9 cellular contexts compared by ENCODE assay signal in the genomic region with DNA sequence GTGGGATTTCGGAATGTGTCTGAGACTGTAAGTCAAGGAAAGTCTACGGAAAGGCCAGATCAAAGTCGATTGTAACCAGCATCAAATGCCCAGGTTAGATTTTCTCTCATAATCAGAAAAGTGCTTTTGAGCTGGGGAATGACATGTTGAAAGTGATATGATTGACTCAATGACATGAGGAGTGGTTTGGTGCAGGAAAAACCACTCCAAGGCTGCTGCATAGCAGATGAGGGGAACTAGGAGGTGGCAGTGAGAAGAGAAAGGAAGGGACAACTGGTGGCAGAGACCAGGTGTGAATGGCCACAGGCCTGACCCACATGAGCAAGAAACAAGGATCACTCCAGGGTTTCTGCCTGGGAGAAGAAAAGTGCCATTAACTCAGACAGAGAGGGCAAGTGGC. TPM values are rescaled to one million over a fixed set of nuclear protein-coding genes. Genes with fewer than 3 reads are reported as not detected.
DNase-seq lines count a peak whose midpoint lies in the region; ATAC-seq and TF ChIP-seq lines count a peak whose summit lies in the region.
"Had no signal": no experiment of that assay in that cellular context is flagged by ENCODE, and none has a peak within 500 bp of the region (broad histone marks: within the 10 kb centered on the region; RNA-seq: fewer than 3 reads in every experiment).

No MANE protein-coding gene starts in this region.

- no peaks in the 10 kb centered on the region for H3K4me1 ChIP-seq in BE2C
- H3K4me1 ChIP-seq in Loucy (ENCODE audit: insufficient read depth, low read length, poor library complexity, severe bottlenecking): peaks cover 47% of the 10 kb centered on the region

- H3K4me3 Mint-ChIP-seq in naive thymus-derived CD8-positive, alpha-beta T cell: peak overlapping the region; percentile 76 to 98 (median 95)

- no peak for TF ChIP-seq POLR2A in GM18505 (IDR thresholded peaks at IDR 0.05; ENCODE audit: borderline replicate concordance, extremely low read depth, insufficient read depth, insufficient read length)

- peaks cover 0 to 1% (median 0%) of the 10 kb centered on the region in 9 donors for H3K9me3 Mint-ChIP-seq in naive thymus-derived CD8-positive, alpha-beta T cell

- no peak for ATAC-seq in naive thymus-derived CD8-positive, alpha-beta T cell
- ATAC-seq in GM18505 (IDR thresholded peaks at IDR 0.05; ENCODE audit: unreplicated experiment): no peak

- H3K4me3 ChIP-seq in BE2C (ENCODE audit: low read depth, low read length): peak overlapping the region; percentile 94
- H3K4me3 ChIP-seq in Loucy (ENCODE audit: low read length, poor library complexity, severe bottlenecking): peak overlapping the region; percentile 98
- H3K4me3 ChIP-seq in dorsolateral prefrontal cortex: peak overlapping the region; percentile 67 to 100 (median 95)

- H3K27ac ChIP-seq in dorsolateral prefrontal cortex: peak overlapping the region in 56 of 59 donors; percentile 11 to 97 (median 92)

- peaks cover 12% of the 10 kb centered on the region for H4K20me1 ChIP-seq in Loucy (ENCODE audit: insufficient read depth, low read length, poor library complexity, severe bottlenecking)

- DNase-seq in BE2C: no peak
- DNase-seq in dorsolateral prefrontal cortex: no peak
- DNase-seq in naive thymus-derived CD8-positive, alpha-beta T cell: no peak
- no peak for DNase-seq in medulla oblongata (ENCODE audit: extremely low spot score)
- no peak for DNase-seq in DMS79 treated with DMSO at 0.1 percent for 48 hours (lab: John Stamatoyannopoulos, UW)
- no peak for DNase-seq in posterior vena cava (ENCODE audit: low spot score)
- DNase-seq: stimulated activated CD4-positive, alpha-beta T cell treated with anti-CD3 and anti-CD28 coated beads, Interleukin-2, amount 100 ng/mL, for 48 hours had no signal

- no peaks in the 10 kb centered on the region for H3K9me2 ChIP-seq in Loucy (replicated peaks; ENCODE audit: low read depth, low read length)

- POLR2A ChIA-PET in naive thymus-derived CD8-positive, alpha-beta T cell (lab: Charles Lee): interaction anchor here (0.6 to 1.2 kb wide), 3 partner anchors 160 to 998 kb away, joined by 3 to 4 read pairs (median 3); no protein-coding TSS in a partner anchor

- intact Hi-C loops in dorsolateral prefrontal cortex (cut with DNase I) (loop anchor here in 1 of 2 donors (10.0 kb wide), 1 partner anchor 180 kb away; no protein-coding TSS in a partner anchor), posterior vena cava (cut with DNase I) (loop anchor here in 1 of 2 donors (5.0 kb wide), 1 partner anchor 903 kb away; no protein-coding TSS in a partner anchor)

- H3K79me2 ChIP-seq in Loucy (ENCODE audit: insufficient read depth, low read length): peaks cover 32% of the 10 kb centered on the region

- H3K36me3 ChIP-seq in BE2C (no peaks in the 10 kb centered on the region; the same call in 1 of the 2 replicates), Loucy (ENCODE audit: insufficient read depth, low read length) (no peaks in the 10 kb centered on the region)

- peaks cover 19 to 61% (median 50%) of the 10 kb centered on the region in 4 donors for H3K4me1 Mint-ChIP-seq in naive thymus-derived CD8-positive, alpha-beta T cell

- H3K9ac ChIP-seq in Loucy (ENCODE audit: low read depth, low read length, poor library complexity, severe bottlenecking): peak overlapping the region; percentile 89

- H3K27me3 ChIP-seq in BE2C (no peaks in the 10 kb centered on the region), Loucy (ENCODE audit: insufficient read depth, low read length, poor library complexity, severe bottlenecking) (no peaks in the 10 kb centered on the region), dorsolateral prefrontal cortex (no peaks in the 10 kb centered on the region)

- TF ChIP-seq CTCF in BE2C (IDR thresholded peaks at IDR 0.05; ENCODE audit: low read depth, low read length) (no peak), Loucy (conservative IDR thresholded peaks at IDR 0.05; ENCODE audit: low read length) (no peak), dorsolateral prefrontal cortex (IDR thresholded peaks at IDR 0.05 in 54 of 56, conservative IDR thresholded peaks at IDR 0.05 in 2 of 56; ENCODE audit: low read depth in 1 of 56, partially characterized antibody in 56 of 56) (no peak)

- no peaks in the 10 kb centered on the region for H3F3A ChIP-seq in Loucy (ENCODE audit: low read depth)

- peaks cover 0 to 3% (median 0%) of the 10 kb centered on the region in 3 donors for H3K36me3 Mint-ChIP-seq in naive thymus-derived CD8-positive, alpha-beta T cell

- H3K27ac Mint-ChIP-seq in naive thymus-derived CD8-positive, alpha-beta T cell: peak overlapping the region; percentile 81 to 97 (median 92)

- no peaks in the 10 kb centered on the region for H3K27me3 Mint-ChIP-seq in naive thymus-derived CD8-positive, alpha-beta T cell

- H3K9me3 ChIP-seq in BE2C (no peaks in the 10 kb centered on the region), Loucy (ENCODE audit: insufficient read depth, low read depth, low read length) (no peaks in the 10 kb centered on the region)

- H2AFZ ChIP-seq in Loucy (ENCODE audit: low read length): peak overlapping the region; percentile 95

- H3K4me2 ChIP-seq in Loucy (ENCODE audit: low read depth, low read length, poor library complexity, severe bottlenecking): peak overlapping the region; percentile 84

RNA-seq across cellular contexts. Expression of gene SLC35F6, which starts 0.8 kb away (rescaled TPM):
- 20.8 TPM for polyA plus RNA-seq in BE2C (2012; ENCODE audit: insufficient read depth, insufficient read length, low read depth)
- total RNA-seq in dorsolateral prefrontal cortex (10 to 100 TPM; 21.6 to 37.7 (median 26.8) TPM), posterior vena cava (10 to 100 TPM; 38.8 to 39.4 TPM)
- 10 to 100 TPM; 17.5 to 18.0 TPM for total RNA-seq in naive thymus-derived CD8-positive, alpha-beta T cell
- polyA plus RNA-seq in naive thymus-derived CD8-positive, alpha-beta T cell: 1 to 10 TPM; 3.7 to 6.4 (median 5.3) TPM

RNA-seq across cellular contexts. Expression of gene CENPA, which starts 20.9 kb away (rescaled TPM):
- 3.7 TPM for polyA plus RNA-seq in BE2C (2012; ENCODE audit: insufficient read depth, insufficient read length, low read depth)
- total RNA-seq in dorsolateral prefrontal cortex: 1 to 10 TPM in 2 of 120 experiments, under 1 TPM in 16, not detected in 102; 0.29 to 1.2 (median 0.48) TPM
- total RNA-seq in naive thymus-derived CD8-positive, alpha-beta T cell: under 1 TPM in 1 of 2 experiments, not detected in 1; 0.44 TPM
- polyA plus RNA-seq in naive thymus-derived CD8-positive, alpha-beta T cell: under 1 TPM in 1 of 3 donors, not detected in 2; 0.27 TPM
- total RNA-seq in posterior vena cava: 1 to 10 TPM in 1 of 2 donors, not detected in 1; 1.2 TPM
